Comparison of ENCODE assay signal across 21 cellular contexts in the genomic region with DNA sequence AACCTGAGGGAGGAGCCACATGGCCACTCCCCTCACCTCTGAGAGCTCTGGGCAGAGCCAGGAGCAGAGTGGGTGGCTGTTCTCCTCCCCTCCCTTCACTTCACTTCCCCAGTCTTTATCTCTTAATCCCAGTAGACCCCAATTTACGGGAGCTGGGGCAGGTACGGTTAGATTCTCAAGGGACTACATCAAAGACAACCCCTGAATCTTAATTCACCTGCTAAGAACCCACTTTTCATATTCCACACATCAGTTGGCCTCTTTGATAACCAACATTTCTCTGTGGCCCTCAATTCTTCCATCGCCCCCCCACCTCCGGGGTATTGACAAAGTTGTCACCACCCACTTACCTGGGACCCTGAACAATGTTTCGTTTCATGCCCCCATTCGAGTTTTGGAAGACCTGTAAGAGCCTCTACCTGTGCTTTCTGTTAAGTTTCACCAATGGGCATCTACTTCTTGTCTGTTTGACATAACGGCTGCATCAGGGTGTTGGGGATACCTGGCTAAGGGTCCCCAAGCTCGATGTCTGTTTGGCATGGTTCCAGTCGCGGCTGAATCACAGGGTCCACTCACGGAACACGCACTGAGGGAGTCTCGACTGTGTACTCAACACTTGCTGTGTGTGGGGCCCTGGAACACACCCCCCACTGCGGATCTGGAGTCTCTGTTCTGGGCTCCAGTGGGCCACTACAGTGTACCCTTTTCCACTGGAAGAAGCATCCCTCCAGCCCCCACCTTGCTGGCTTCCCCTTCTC. TPM values are rescaled to one million over a fixed set of nuclear protein-coding genes. Genes with fewer than 3 reads are reported as not detected.
DNase-seq lines count a peak whose midpoint lies in the region; ATAC-seq and TF ChIP-seq lines count a peak whose summit lies in the region.
"Had no signal": no experiment of that assay in that cellular context is flagged by ENCODE, and none has a peak within 500 bp of the region (broad histone marks: within the 10 kb centered on the region; RNA-seq: fewer than 3 reads in every experiment).

No MANE protein-coding gene starts in this region.

- intact Hi-C loops in HCT116 (cut with micrococcal nuclease) (no loop called here), PC-9 (cut with micrococcal nuclease; ENCODE audit: unreplicated experiment) (loop anchor here (2.0 kb wide), 1 partner anchor 62 kb away; a partner anchor contains a TSS)
- intact Hi-C loops in activated CD4-positive, alpha-beta memory T cell treated with anti-CD3 and anti-CD28 coated beads for 36 hours (cut with micrococcal nuclease) = no loop called here

- RAD21 ChIA-PET in HCT116 (lab: Charles Lee; ENCODE audit: low non-redundant PET in 1 of 2, low total read pairs in 2 of 2, uncharacterized antibody in 2 of 2, unreplicated experiment in 2 of 2) = interaction anchor here (0.5 to 0.7 kb wide), 2 partner anchors 58 to 604 kb away, joined by 3 to 4 read pairs; no protein-coding TSS in a partner anchor

- DNase-seq in HCT116 (ENCODE audit: low read depth, low spot score) (no peak), PC-9 (no peak), memory B cell (ENCODE audit: low spot score in 2 of 2) (no peak), SJCRH30 (no peak), NOMO-1 treated with dmso at 0.1 percent for 144 hours (lab: John Stamatoyannopoulos, UW; ENCODE audit: unreplicated experiment) (no peak)
- DNase-seq in activated CD4-positive, alpha-beta memory T cell treated with anti-CD3 and anti-CD28 coated beads for 36 hours = no peak
- DNase-seq: activated gamma-delta T cell, C1 segment of cervical spinal cord, cerebellar nuclear complex, dorsolateral prefrontal cortex had no signal

- H3K9me2 ChIP-seq in HCT116 (ENCODE audit: insufficient read depth) (no peaks in the 10 kb centered on the region), PC-9 (ENCODE audit: insufficient read depth) (no peaks in the 10 kb centered on the region)

- no peaks in the 10 kb centered on the region for H3K36me3 Mint-ChIP-seq in memory B cell
- no peaks in the 10 kb centered on the region for H3K36me3 Mint-ChIP-seq in activated CD4-positive, alpha-beta memory T cell treated with anti-CD3 and anti-CD28 coated beads for 36 hours

- BruUV-seq in HCT116 (replicated peaks; lab: Mats Ljungman, UMichigan) (no TSS peak), PC-9 (replicated peaks; lab: Mats Ljungman, UMichigan) (no TSS peak)

- H3K4me3 ChIP-seq in BLaER1 (no peak overlapping the region), HCT116 (replicated peaks in 1 of 2; ENCODE audit: low read depth in 1 of 2, low read length in 2 of 2) (no peak overlapping the region), PC-9 (no peak overlapping the region), SJCRH30 (no peak overlapping the region)
- H3K4me3 ChIP-seq: dorsolateral prefrontal cortex, esophagus muscularis mucosa, lung, Peyer's patch had no signal

- peaks cover 34% of the 10 kb centered on the region for H3K9me3 ChIP-seq in BLaER1
- peaks cover 2 to 8% of the 10 kb centered on the region in 2 experiments; a peak in 2 of 4 replicates for H3K9me3 ChIP-seq in HCT116 (ENCODE audit: control insufficient read depth in 1 of 2, insufficient read depth in 1 of 2, low read depth in 1 of 2, low read length in 2 of 2)
- peaks cover 4% of the 10 kb centered on the region; the same call in 1 of the 2 replicates for H3K9me3 ChIP-seq in PC-9 (ENCODE audit: insufficient read depth, low read depth)
- no peaks in the 10 kb centered on the region for H3K9me3 ChIP-seq in SJCRH30 (replicated peaks)
- H3K9me3 ChIP-seq: Peyer's patch had no signal

- H3K27me3 ChIP-seq in BLaER1 (no peaks in the 10 kb centered on the region), HCT116 (ENCODE audit: insufficient read depth, low read length) (no peaks in the 10 kb centered on the region), PC-9 (ENCODE audit: insufficient read depth, low read depth) (0 out of 2 replicates have a peak, but pooled peaks cover 3% of the 10 kb centered on the region), SJCRH30 (no peaks in the 10 kb centered on the region)
- H3K27me3 ChIP-seq: Peyer's patch had no signal

- POLR2A ChIA-PET in HCT116 (lab: Charles Lee) = interaction anchor here (0.6 to 1.7 kb wide), 9 partner anchors 8 to 179 kb away, joined by 3 to 10 read pairs (median 5); a partner anchor contains a TSS
- POLR2A ChIA-PET in PC-9 (lab: Charles Lee; ENCODE audit: unreplicated experiment) = interaction anchor here (0.6 to 1.2 kb wide), 4 partner anchors 26 to 60 kb away, joined by 5 to 31 read pairs (median 6); no protein-coding TSS in a partner anchor
- POLR2A ChIA-PET in activated CD4-positive, alpha-beta memory T cell treated with anti-CD3 and anti-CD28 coated beads for 36 hours (lab: Charles Lee) = no interaction called here

- ATAC-seq in HCT116 = no peak
- no peak for ATAC-seq in memory B cell (ENCODE audit: low read depth)
- ATAC-seq in HG03175 (IDR thresholded peaks at IDR 0.05; ENCODE audit: unreplicated experiment) = no peak

- H3F3A ChIP-seq in PC-9 (ENCODE audit: insufficient read depth, low read depth) = no peaks in the 10 kb centered on the region; the same call in none of the 2 replicates

- H3K27ac Mint-ChIP-seq in memory B cell = no peak overlapping the region
- H3K27ac Mint-ChIP-seq in activated CD4-positive, alpha-beta memory T cell treated with anti-CD3 and anti-CD28 coated beads for 36 hours = no peak overlapping the region
- H3K27ac Mint-ChIP-seq: activated T-cell treated with anti-CD3 and anti-CD28 coated beads, Interleukin-2, amount 50 U/mL, for 24 hours had no signal

- H3K9me3 Mint-ChIP-seq in memory B cell = no peaks in the 10 kb centered on the region
- peaks cover 5% of the 10 kb centered on the region for H3K9me3 Mint-ChIP-seq in activated CD4-positive, alpha-beta memory T cell treated with anti-CD3 and anti-CD28 coated beads for 36 hours
- H3K9me3 Mint-ChIP-seq: activated T-cell treated with anti-CD3 and anti-CD28 coated beads, Interleukin-2, amount 50 U/mL, for 24 hours had no signal

- TF ChIP-seq CTCF in HCT116 (IDR thresholded peaks at IDR 0.05 in 2 of 3, conservative IDR thresholded peaks at IDR 0.05 in 1 of 3; ENCODE audit: borderline replicate concordance in 1 of 3, insufficient read depth in 1 of 3, low read depth in 2 of 3, low read length in 2 of 3) (no peak), PC-9 (conservative IDR thresholded peaks at IDR 0.05) (0 out of 2 replicates have a peak, but pooled peaks have one; percentile 18)

- TF ChIP-seq RAD21 in HCT116 (IDR thresholded peaks at IDR 0.05; ENCODE audit: low read depth) = no peak

- H3K4me3 Mint-ChIP-seq in memory B cell = peak overlapping the region; percentile 8
- no peak overlapping the region for H3K4me3 Mint-ChIP-seq in activated CD4-positive, alpha-beta memory T cell treated with anti-CD3 and anti-CD28 coated beads for 36 hours
- H3K4me3 Mint-ChIP-seq: activated T-cell treated with anti-CD3 and anti-CD28 coated beads, Interleukin-2, amount 50 U/mL, for 24 hours had no signal

- H3K4me1 ChIP-seq in BLaER1 = peaks cover 12% of the 10 kb centered on the region
- H3K4me1 ChIP-seq in HCT116 (ENCODE audit: control insufficient read depth in 1 of 2, insufficient read depth in 2 of 2, low read length in 2 of 2) = peaks cover 11 to 21% of the 10 kb centered on the region in 2 experiments
- 0 out of 2 replicates have a peak, but pooled peaks cover 3% of the 10 kb centered on the region for H3K4me1 ChIP-seq in PC-9 (replicated peaks; ENCODE audit: insufficient read depth)
- no peaks in the 10 kb centered on the region for H3K4me1 ChIP-seq in SJCRH30
- H3K4me1 ChIP-seq: Peyer's patch had no signal

- H3K27ac ChIP-seq in BLaER1 = no peak overlapping the region
- peak overlapping the region; percentile 45 for H3K27ac ChIP-seq in HCT116 (ENCODE audit: low read depth, low read length)
- no peak overlapping the region for H3K27ac ChIP-seq in PC-9
- H3K27ac ChIP-seq in SJCRH30 = no peak overlapping the region
- H3K27ac ChIP-seq: dorsolateral prefrontal cortex, esophagus muscularis mucosa, Peyer's patch, VCaP had no signal

- peaks cover 9% of the 10 kb centered on the region for H3K27me3 Mint-ChIP-seq in memory B cell
- peaks cover 4% of the 10 kb centered on the region for H3K27me3 Mint-ChIP-seq in activated CD4-positive, alpha-beta memory T cell treated with anti-CD3 and anti-CD28 coated beads for 36 hours

- H3K36me3 ChIP-seq in BLaER1 (no peaks in the 10 kb centered on the region), HCT116 (ENCODE audit: control insufficient read depth in 1 of 2, insufficient read depth in 2 of 2, low read length in 2 of 2) (no peaks in the 10 kb centered on the region), PC-9 (ENCODE audit: low read depth) (no peaks in the 10 kb centered on the region), SJCRH30 (no peaks in the 10 kb centered on the region)
- H3K36me3 ChIP-seq: esophagus muscularis mucosa, Peyer's patch had no signal

- H3K4me2 ChIP-seq in BLaER1 (peak overlapping the region; percentile 39), HCT116 (ENCODE audit: low read length) (peak overlapping the region; percentile 44), PC-9 (peak overlapping the region; percentile 39; the same call in 1 of the 2 replicates)

- CTCF ChIA-PET in HCT116 (lab: Charles Lee) (interaction anchor here (0.8 to 1.7 kb wide), 18 partner anchors 8 to 711 kb away, joined by 3 to 15 read pairs (median 3); a partner anchor contains a TSS), PC-9 (lab: Charles Lee) (interaction anchor here (0.6 to 1.5 kb wide), 5 partner anchors 61 to 1778 kb away, joined by 3 to 11 read pairs (median 6); a partner anchor contains a TSS)
- CTCF ChIA-PET in activated CD4-positive, alpha-beta memory T cell treated with anti-CD3 and anti-CD28 coated beads for 36 hours (lab: Charles Lee) = interaction anchor here (0.6 to 1.7 kb wide), 4 partner anchors 51 to 172 kb away, joined by 3 to 6 read pairs (median 4); a partner anchor contains a TSS

- H3K4me1 Mint-ChIP-seq in memory B cell = peaks cover 7% of the 10 kb centered on the region
- peaks cover 9% of the 10 kb centered on the region for H3K4me1 Mint-ChIP-seq in activated CD4-positive, alpha-beta memory T cell treated with anti-CD3 and anti-CD28 coated beads for 36 hours (ENCODE audit: low read depth)

- no peak overlapping the region for H3K9ac ChIP-seq in BLaER1
- no peak overlapping the region for H3K9ac ChIP-seq in HCT116 (ENCODE audit: low read length)

- no peaks in the 10 kb centered on the region for H4K20me1 ChIP-seq in BLaER1
- no peaks in the 10 kb centered on the region for H4K20me1 ChIP-seq in HCT116 (ENCODE audit: insufficient read depth)
- H4K20me1 ChIP-seq in PC-9 (ENCODE audit: insufficient read depth) = no peaks in the 10 kb centered on the region

- H2AFZ ChIP-seq in HCT116 (ENCODE audit: low read depth, low read length, poor library complexity, severe bottlenecking) (no peak overlapping the region), PC-9 (no peak overlapping the region)

- H3K79me2 ChIP-seq in HCT116 (ENCODE audit: insufficient read depth, low read length) = no peaks in the 10 kb centered on the region
- H3K79me2 ChIP-seq in PC-9 (ENCODE audit: low read depth) = no peaks in the 10 kb centered on the region

- TF ChIP-seq POLR2A in HCT116 (IDR thresholded peaks at IDR 0.05; ENCODE audit: borderline replicate concordance, extremely low read depth, insufficient read depth, insufficient read length) = no peak

RNA-seq across cellular contexts. Expression of a gene that starts 27.8 kb away (rescaled TPM):
- not detected for total RNA-seq in HCT116 (2021; ENCODE audit: unreplicated experiment)
- 0.32 TPM in 1 of 2 replicates, not detected in the other for polyA plus RNA-seq in HCT116 (2012)
- not detected in 2 replicates for total RNA-seq in PC-9 (2021)
- not detected in 2 replicates for total RNA-seq in SJCRH30 (2014; rRNA removed; shearing (Covaris generic))
- total RNA-seq in activated CD4-positive, alpha-beta memory T cell treated with anti-CD3 and anti-CD28 coated beads for 36 hours = not detected
- total RNA-seq: esophagus muscularis mucosa, G401, left cardiac atrium, lung, Peyer's patch had no signal
- polyA plus RNA-seq: neural cell, right cardiac atrium had no signal

RNA-seq across cellular contexts. Expression of a gene that starts 46.7 kb away (rescaled TPM):
- total RNA-seq in HCT116 (2021; ENCODE audit: unreplicated experiment) (0.61 TPM), PC-9 (2021) (0.74 and 1.3 TPM in 2 replicates)
- 0.80 and 1.0 TPM in 2 replicates for polyA plus RNA-seq in HCT116 (2012)
- 0.08 and 0.10 TPM in 2 replicates for total RNA-seq in SJCRH30 (2014; rRNA removed; shearing (Covaris generic))
- not detected for total RNA-seq in activated CD4-positive, alpha-beta memory T cell treated with anti-CD3 and anti-CD28 coated beads for 36 hours
- total RNA-seq: esophagus muscularis mucosa had no signal
